In genomic region chr5:159040181-159040580, GRCh38 we compare ENCODE assay signal across 15 cellular contexts.
DNase-seq lines count a peak whose midpoint lies in the region; ATAC-seq and TF ChIP-seq lines count a peak whose summit lies in the region.
"Had no signal": no experiment of that assay in that cellular context is flagged by ENCODE, and none has a peak within 500 bp of the region (broad histone marks: within the 10 kb centered on the region; RNA-seq: fewer than 3 reads in every experiment).

No MANE protein-coding gene starts in this region.

- H3K4me3 Mint-ChIP-seq in stimulated activated memory B cell treated with anti-CD40 and anti-IgM and Interleukin-4, amounts not matched to agents 10 μg/mL and 1 μg/mL and 100 μg/mL, for 72 hours: no peak overlapping the region
- H3K4me3 Mint-ChIP-seq: T-cell had no signal

- H3K9me3 Mint-ChIP-seq in stimulated activated memory B cell treated with anti-CD40 and anti-IgM and Interleukin-4, amounts not matched to agents 10 μg/mL and 1 μg/mL and 100 μg/mL, for 72 hours: peaks cover 3% of the 10 kb centered on the region

- peak; percentile 13 for DNase-seq in NB4 (ENCODE audit: low read depth)
- no peak for DNase-seq in foreskin fibroblast
- DNase-seq in putamen (ENCODE audit: low spot score): no peak
- no peak for DNase-seq in UCSD-AML1 (lab: John Stamatoyannopoulos, UW; ENCODE audit: unreplicated experiment)
- no peak for DNase-seq in activated CD4-positive, alpha-beta T cell treated with anti-CD3 and anti-CD28 coated beads for 48 hours
- DNase-seq: effector CD4-positive, alpha-beta T cell; left ventricle myocardium inferior; NCI-H510A; occipital lobe; stimulated activated CD4-positive, alpha-beta T cell treated with anti-CD3 and anti-CD28 coated beads, Interleukin-4, amount 100 ng/mL, for 1 hour; substantia nigra; T-cell had no signal

- ATAC-seq in GM19043 (IDR thresholded peaks at IDR 0.05; ENCODE audit: low read depth, unreplicated experiment) (peak; percentile 57), HG02981 (IDR thresholded peaks at IDR 0.05; ENCODE audit: unreplicated experiment) (peak; percentile 62)
- ATAC-seq in stimulated activated memory B cell treated with anti-CD40 and anti-IgM and Interleukin-4, amounts not matched to agents 10 μg/mL and 1 μg/mL and 100 μg/mL, for 72 hours: peak; percentile 83
- ATAC-seq: T-cell had no signal

- H3K36me3 Mint-ChIP-seq in stimulated activated memory B cell treated with anti-CD40 and anti-IgM and Interleukin-4, amounts not matched to agents 10 μg/mL and 1 μg/mL and 100 μg/mL, for 72 hours: peaks cover 14% of the 10 kb centered on the region
- H3K36me3 Mint-ChIP-seq: T-cell had no signal

- no peaks in the 10 kb centered on the region for H3K27me3 Mint-ChIP-seq in stimulated activated memory B cell treated with anti-CD40 and anti-IgM and Interleukin-4, amounts not matched to agents 10 μg/mL and 1 μg/mL and 100 μg/mL, for 72 hours

- no peak for TF ChIP-seq CTCF in NB4 (IDR thresholded peaks at IDR 0.05; ENCODE audit: low read depth, low read length)
- TF ChIP-seq CTCF in foreskin fibroblast (IDR thresholded peaks at IDR 0.05; ENCODE audit: low read depth, low read length): no peak

- TF ChIP-seq POLR2A in NB4 (IDR thresholded peaks at IDR 0.05; ENCODE audit: extremely low read depth, insufficient read length): no peak

- peaks cover 67% of the 10 kb centered on the region for H3K4me1 Mint-ChIP-seq in stimulated activated memory B cell treated with anti-CD40 and anti-IgM and Interleukin-4, amounts not matched to agents 10 μg/mL and 1 μg/mL and 100 μg/mL, for 72 hours
- H3K4me1 Mint-ChIP-seq: T-cell had no signal

- H3K4me3 ChIP-seq in NB4 (ENCODE audit: low read depth, low read length): no peak overlapping the region
- H3K4me3 ChIP-seq in foreskin fibroblast (ENCODE audit: low read depth in 1 of 2, low read length in 2 of 2): no peak overlapping the region
- H3K4me3 ChIP-seq: left ventricle myocardium inferior had no signal

- peak overlapping the region; percentile 82 for H3K27ac Mint-ChIP-seq in stimulated activated memory B cell treated with anti-CD40 and anti-IgM and Interleukin-4, amounts not matched to agents 10 μg/mL and 1 μg/mL and 100 μg/mL, for 72 hours
- H3K27ac Mint-ChIP-seq: T-cell had no signal
